ENCODE assay signal across 1 cellular context in genomic region chr17:72143245-72143644, GRCh38.
TF ChIP-seq lines count a peak whose summit lies in the region.

No MANE protein-coding gene starts in this region.

TF ChIP-seq in HepG2, 621 proteins besides CTCF, POLR2A, EP300 and RAD21 (continued from another document and continues in another):
- TF ChIP-seq SRSF9 (IDR thresholded peaks at IDR 0.05; ENCODE audit: borderline replicate concordance, insufficient read depth, low read depth, low read length, poor library complexity, severe bottlenecking) (no peak), DRAP1 (CRISPR knock-in tag; IDR thresholded peaks at IDR 0.05) (0 out of 2 replicates have a peak, but pooled peaks have one; percentile 16), CBX5 (CRISPR knock-in tag; IDR thresholded peaks at IDR 0.05; ENCODE audit: borderline replicate concordance) (no peak), ELF1 (CRISPR knock-in tag; IDR thresholded peaks at IDR 0.05) (0 out of 2 replicates have a peak, but pooled peaks have one; percentile 13), ZNF34 (CRISPR knock-in tag; IDR thresholded peaks at IDR 0.05; ENCODE audit: borderline replicate concordance) (no peak), ARID5B (CRISPR knock-in tag; IDR thresholded peaks at IDR 0.05) (peak; percentile 86), RFXANK (CRISPR knock-in tag; IDR thresholded peaks at IDR 0.05) (no peak), GATAD2A (CRISPR knock-in tag; IDR thresholded peaks at IDR 0.05) (peak; percentile 82), USF2 (IDR thresholded peaks at IDR 0.05; ENCODE audit: low read depth, low read length) (no peak), USF2 (CRISPR knock-in tag; IDR thresholded peaks at IDR 0.05; ENCODE audit: borderline replicate concordance) (no peak), ZNF430 (CRISPR knock-in tag; IDR thresholded peaks at IDR 0.05) (no peak), ZNF367 (CRISPR knock-in tag; IDR thresholded peaks at IDR 0.05; ENCODE audit: borderline replicate concordance) (no peak), SPEN (CRISPR knock-in tag; IDR thresholded peaks at IDR 0.05; ENCODE audit: low read depth) (0 out of 2 replicates have a peak, but pooled peaks have one; percentile 37), ZNF274 (CRISPR knock-in tag; IDR thresholded peaks at IDR 0.05) (no peak), SKI (IDR thresholded peaks at IDR 0.05; ENCODE audit: partially characterized antibody) (no peak), RAD51 (IDR thresholded peaks at IDR 0.05; ENCODE audit: borderline replicate concordance) (no peak), TCF7 (IDR thresholded peaks at IDR 0.05; ENCODE audit: low read depth) (peak; percentile 72; the same call in 1 of the 2 replicates), ZNF142 (CRISPR knock-in tag; IDR thresholded peaks at IDR 0.05) (no peak), ZIK1 (CRISPR knock-in tag; IDR thresholded peaks at IDR 0.05; ENCODE audit: borderline replicate concordance, low read depth) (no peak), ZNF670 (CRISPR knock-in tag; IDR thresholded peaks at IDR 0.05; ENCODE audit: borderline replicate concordance) (no peak), HMG20A (CRISPR knock-in tag; IDR thresholded peaks at IDR 0.05; ENCODE audit: borderline replicate concordance) (peak; percentile 71; the same call in 1 of the 2 replicates), HMGXB3 (CRISPR knock-in tag; IDR thresholded peaks at IDR 0.05; ENCODE audit: borderline replicate concordance) (0 out of 2 replicates have a peak, but pooled peaks have one; percentile 17), KDM1A (CRISPR knock-in tag; IDR thresholded peaks at IDR 0.05) (peak; percentile 46; the same call in 1 of the 2 replicates), PRPF4 (IDR thresholded peaks at IDR 0.05; ENCODE audit: low read depth, low read length, poor library complexity, severe bottlenecking) (no peak), ZSCAN20 (CRISPR knock-in tag; IDR thresholded peaks at IDR 0.05; ENCODE audit: borderline replicate concordance) (no peak), SAFB2 (CRISPR knock-in tag; IDR thresholded peaks at IDR 0.05; ENCODE audit: borderline replicate concordance, low read depth) (no peak), FOXP4 (CRISPR knock-in tag; IDR thresholded peaks at IDR 0.05) (0 out of 2 replicates have a peak, but pooled peaks have one; percentile 24), RCOR2 (CRISPR knock-in tag; IDR thresholded peaks at IDR 0.05) (0 out of 2 replicates have a peak, but pooled peaks have one; percentile 30), UBTF (CRISPR knock-in tag; IDR thresholded peaks at IDR 0.05) (no peak), ATM (IDR thresholded peaks at IDR 0.05; ENCODE audit: borderline replicate concordance) (no peak), ZNF7 (CRISPR knock-in tag; IDR thresholded peaks at IDR 0.05) (peak; percentile 68)
